In genomic region chr18:34357944-34358580, GRCh38 we compare ENCODE assay signal across 20 cellular contexts.
"Had no signal": no experiment of that assay in that cellular context is flagged by ENCODE, and none has a peak within 500 bp of the region (broad histone marks: within the 10 kb centered on the region; RNA-seq: fewer than 3 reads in every experiment).

No MANE protein-coding gene starts in this region.

- FAIRE-seq: islet of Langerhans had no signal

- H3K9me3 ChIP-seq: esophagus muscularis mucosa, gastrocnemius medialis, heart right ventricle, neutrophil, psoas muscle, right lobe of liver, thoracic aorta, transverse colon had no signal

- H3K27me3 ChIP-seq: esophagus muscularis mucosa, gastrocnemius medialis, heart right ventricle, neutrophil, right lobe of liver, transverse colon had no signal

- H3K4me1 ChIP-seq: gastrocnemius medialis, psoas muscle, right lobe of liver, transverse colon had no signal

- H3K36me3 ChIP-seq: esophagus muscularis mucosa, gastrocnemius medialis, heart right ventricle, neutrophil, right lobe of liver, thoracic aorta, transverse colon had no signal

- H3K4me3 ChIP-seq: dorsolateral prefrontal cortex, esophagus muscularis mucosa, gastrocnemius medialis, heart right ventricle, psoas muscle, right lobe of liver, thoracic aorta, transverse colon had no signal

- H3K27ac Mint-ChIP-seq: naive thymus-derived CD8-positive, alpha-beta T cell; stimulated activated effector memory CD8-positive, alpha-beta T cell treated with anti-CD3 and anti-CD28 coated beads, Interleukin-12 subunit alpha, Interleukin-12 subunit beta, amount 100 ng/mL, for 72 hours; stimulated activated naive CD8-positive, alpha-beta T cell treated with anti-CD3 and anti-CD28 coated beads, Interleukin-15, Interleukin-2, amounts not matched to agents 100 ng/mL and 50 ng/mL, for 24 hours had no signal

- H3K36me3 Mint-ChIP-seq: stimulated activated effector memory CD8-positive, alpha-beta T cell treated with anti-CD3 and anti-CD28 coated beads, Interleukin-12 subunit alpha, Interleukin-12 subunit beta, amount 100 ng/mL, for 72 hours had no signal

- H3K4me3 Mint-ChIP-seq: naive thymus-derived CD8-positive, alpha-beta T cell; stimulated activated effector memory CD8-positive, alpha-beta T cell treated with anti-CD3 and anti-CD28 coated beads, Interleukin-12 subunit alpha, Interleukin-12 subunit beta, amount 100 ng/mL, for 72 hours; stimulated activated naive CD8-positive, alpha-beta T cell treated with anti-CD3 and anti-CD28 coated beads, Interleukin-15, Interleukin-2, amounts not matched to agents 100 ng/mL and 50 ng/mL, for 24 hours had no signal

- DNase-seq: cortex of kidney; dorsolateral prefrontal cortex; effector CD8-positive, alpha-beta T cell; gastrocnemius medialis; heart right ventricle; hypothalamus; naive thymus-derived CD8-positive, alpha-beta T cell; psoas muscle; retina; right lobe of liver; stimulated activated CD4-positive, alpha-beta T cell treated with anti-CD3 and anti-CD28 coated beads, Interleukin-4, amount 100 ng/mL, for 1 hour; stimulated activated CD8-positive, alpha-beta memory T cell treated with anti-CD3 and anti-CD28 coated beads, Interleukin-4, amount 100 ng/mL, for 48 hours; transverse colon had no signal

- H3K27me3 Mint-ChIP-seq: naive thymus-derived CD8-positive, alpha-beta T cell; stimulated activated naive CD8-positive, alpha-beta T cell treated with anti-CD3 and anti-CD28 coated beads, Interleukin-15, Interleukin-2, amounts not matched to agents 100 ng/mL and 50 ng/mL, for 24 hours had no signal

- H3K4me1 Mint-ChIP-seq: naive thymus-derived CD8-positive, alpha-beta T cell; stimulated activated effector memory CD8-positive, alpha-beta T cell treated with anti-CD3 and anti-CD28 coated beads, Interleukin-12 subunit alpha, Interleukin-12 subunit beta, amount 100 ng/mL, for 72 hours had no signal

- ATAC-seq: gastrocnemius medialis; naive thymus-derived CD8-positive, alpha-beta T cell; psoas muscle; right lobe of liver; stimulated activated effector memory CD8-positive, alpha-beta T cell treated with anti-CD3 and anti-CD28 coated beads, Interleukin-12 subunit alpha, Interleukin-12 subunit beta, amount 100 ng/mL, for 72 hours had no signal

- H3K27ac ChIP-seq: dorsolateral prefrontal cortex, epithelial cell of prostate, esophagus muscularis mucosa, gastrocnemius medialis, heart right ventricle, neutrophil, psoas muscle, right lobe of liver, thoracic aorta, transverse colon had no signal
